Comparison of ENCODE assay signal across 21 cellular contexts in the genomic region with DNA sequence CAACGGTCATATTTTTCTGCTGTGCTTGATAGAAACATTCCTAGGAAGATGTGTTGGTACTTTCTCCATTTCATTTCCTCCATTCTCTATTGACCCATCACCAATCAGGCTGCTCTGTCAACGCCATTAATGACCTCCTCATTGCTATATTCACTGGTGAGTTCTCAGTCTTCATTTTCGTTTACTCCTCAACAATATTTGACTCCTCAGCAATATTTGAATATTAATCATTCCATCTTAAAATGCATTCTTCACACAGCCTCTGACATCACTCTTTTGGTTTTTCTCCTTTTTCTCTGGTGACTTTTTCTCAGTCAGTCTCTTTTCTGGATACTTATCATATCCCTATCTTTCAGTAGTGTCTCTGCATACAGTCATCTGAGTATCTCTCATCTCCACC.
DNase-seq lines count a peak whose midpoint lies in the region; ATAC-seq, FAIRE-seq and TF ChIP-seq lines count a peak whose summit lies in the region.
"Had no signal": no experiment of that assay in that cellular context is flagged by ENCODE, and none has a peak within 500 bp of the region (broad histone marks: within the 10 kb centered on the region; RNA-seq: fewer than 3 reads in every experiment).

No MANE protein-coding gene starts in this region.

- H3K4me1 ChIP-seq in A549: no peaks in the 10 kb centered on the region
- H3K4me1 ChIP-seq in K562 (replicated peaks in 1 of 2; ENCODE audit: control insufficient read depth in 2 of 2, insufficient read depth in 2 of 2, low read length in 2 of 2): no peaks in the 10 kb centered on the region
- H3K4me1 ChIP-seq: BE2C, BLaER1 had no signal

- no peaks in the 10 kb centered on the region for H3K4me1 Mint-ChIP-seq in activated CD8-positive, alpha-beta memory T cell treated with anti-CD3 and anti-CD28 coated beads, Interleukin-2, amount 10 ng/mL, durations not matched to agents 7 days and 5 days
- peaks cover 16% of the 10 kb centered on the region for H3K4me1 Mint-ChIP-seq in activated naive CD4-positive, alpha-beta T cell treated with anti-CD3 and anti-CD28 coated beads, Interleukin-2, amount 50 U/mL, for 24 hours
- no peaks in the 10 kb centered on the region for H3K4me1 Mint-ChIP-seq in activated naive CD4-positive, alpha-beta T cell treated with anti-CD3 and anti-CD28 coated beads, Interleukin-2, amount 10 ng/mL, durations not matched to agents 7 days and 5 days
- H3K4me1 Mint-ChIP-seq: CD14-positive monocyte had no signal

- no peak for DNase-seq in activated CD8-positive, alpha-beta memory T cell treated with anti-CD3 and anti-CD28 coated beads, Interleukin-2, amount 10 ng/mL, durations not matched to agents 7 days and 5 days
- no peak for DNase-seq in activated CD8-positive, alpha-beta memory T cell treated with anti-CD3 and anti-CD28 coated beads, Interleukin-2, amount 50 U/mL, for 4 hours
- DNase-seq in activated naive CD4-positive, alpha-beta T cell treated with anti-CD3 and anti-CD28 coated beads, Interleukin-2, amount 10 ng/mL, durations not matched to agents 7 days and 5 days: no peak
- DNase-seq in A549 (ENCODE audit: low read depth in 1 of 2, low spot score in 1 of 2): no peak
- DNase-seq in K562 (ENCODE audit: extremely low read depth in 1 of 4, low spot score in 3 of 4): no peak
- DNase-seq: ACHN; BE2C; C1 segment of cervical spinal cord; CD4-positive, alpha-beta memory T cell; CD4-positive, CD25-positive, alpha-beta regulatory T cell; CD8-positive, alpha-beta memory T cell; COR-L47; DMS79 treated with DMSO at 0.1 percent for 48 hours; GF-D8 had no signal

- peaks cover 3% of the 10 kb centered on the region for H3K9me3 Mint-ChIP-seq in activated CD8-positive, alpha-beta memory T cell treated with anti-CD3 and anti-CD28 coated beads, Interleukin-2, amount 10 ng/mL, durations not matched to agents 7 days and 5 days (ENCODE audit: low read depth)
- peaks cover 9% of the 10 kb centered on the region for H3K9me3 Mint-ChIP-seq in activated naive CD4-positive, alpha-beta T cell treated with anti-CD3 and anti-CD28 coated beads, Interleukin-2, amount 50 U/mL, for 24 hours
- no peaks in the 10 kb centered on the region for H3K9me3 Mint-ChIP-seq in activated naive CD4-positive, alpha-beta T cell treated with anti-CD3 and anti-CD28 coated beads, Interleukin-2, amount 10 ng/mL, durations not matched to agents 7 days and 5 days

- CTCF ChIA-PET in activated CD8-positive, alpha-beta memory T cell treated with anti-CD3 and anti-CD28 coated beads, Interleukin-2, amount 10 ng/mL, durations not matched to agents 7 days and 5 days (lab: Charles Lee): no interaction called here
- CTCF ChIA-PET in activated naive CD4-positive, alpha-beta T cell treated with anti-CD3 and anti-CD28 coated beads, Interleukin-2, amount 10 ng/mL, durations not matched to agents 7 days and 5 days (lab: Charles Lee): no interaction called here
- CTCF ChIA-PET in A549 (lab: Yijun Ruan, JAX) (interaction anchor here (1.0 kb wide), 1 partner anchor 17 kb away, joined by 3 read pairs; no protein-coding TSS in a partner anchor), K562 (lab: Yijun Ruan, JAX; ENCODE audit: low intra/inter-chr PET ratio) (no interaction called here)

- H3K27ac ChIP-seq in A549 (no peak overlapping the region), K562 (ENCODE audit: extremely low read depth, low read depth, low read length) (no peak overlapping the region)
- H3K27ac ChIP-seq: 22Rv1, BLaER1 had no signal

- H3K9ac ChIP-seq in K562 (ENCODE audit: insufficient read depth in 1 of 2, low read depth in 2 of 2, low read length in 2 of 2): no peak overlapping the region
- H3K9ac ChIP-seq: BLaER1 had no signal

- peaks cover 2% of the 10 kb centered on the region for H3K27me3 Mint-ChIP-seq in activated CD8-positive, alpha-beta memory T cell treated with anti-CD3 and anti-CD28 coated beads, Interleukin-2, amount 10 ng/mL, durations not matched to agents 7 days and 5 days
- no peaks in the 10 kb centered on the region for H3K27me3 Mint-ChIP-seq in activated naive CD4-positive, alpha-beta T cell treated with anti-CD3 and anti-CD28 coated beads, Interleukin-2, amount 50 U/mL, for 24 hours
- no peaks in the 10 kb centered on the region for H3K27me3 Mint-ChIP-seq in activated naive CD4-positive, alpha-beta T cell treated with anti-CD3 and anti-CD28 coated beads, Interleukin-2, amount 10 ng/mL, durations not matched to agents 7 days and 5 days
- H3K27me3 Mint-ChIP-seq: CD4-positive, CD25-positive, alpha-beta regulatory T cell had no signal

- TF ChIP-seq POLR2A in A549 (IDR thresholded peaks at IDR 0.05; ENCODE audit: low read length) (no peak), K562 (conservative IDR thresholded peaks at IDR 0.05) (no peak)

- H3K4me2 ChIP-seq in A549 (no peak overlapping the region), K562 (ENCODE audit: insufficient read depth, low read length) (no peak overlapping the region)
- H3K4me2 ChIP-seq: BLaER1 had no signal

- FAIRE-seq in A549 (lab: Jason Lieb, UNC) (no peak), K562 (lab: Jason Lieb, UNC) (no peak)
- FAIRE-seq: G401.6, GM12891 had no signal

- no peak for ATAC-seq in activated CD8-positive, alpha-beta memory T cell treated with anti-CD3 and anti-CD28 coated beads, Interleukin-2, amount 10 ng/mL, durations not matched to agents 7 days and 5 days
- no peak for ATAC-seq in A549
- no peak for ATAC-seq in K562
- no peak for ATAC-seq in GM18511 (IDR thresholded peaks at IDR 0.05; ENCODE audit: unreplicated experiment)

- in situ Hi-C loops in K562 (cut with MboI): no loop called here

- WGBS in A549 (ENCODE audit: missing lambda C conversion rate): under 1% methylated on average over 3 of the region's 3 CpGs
- 0% methylated on average over 3 of the region's 3 CpGs for WGBS in K562 (ENCODE audit: insufficient coverage, low coverage, missing lambda C conversion rate)

- no peak overlapping the region for H2AFZ ChIP-seq in K562 (ENCODE audit: low read depth, low read length)

- H3K4me3 Mint-ChIP-seq in activated CD8-positive, alpha-beta memory T cell treated with anti-CD3 and anti-CD28 coated beads, Interleukin-2, amount 10 ng/mL, durations not matched to agents 7 days and 5 days: no peak overlapping the region
- H3K4me3 Mint-ChIP-seq in activated naive CD4-positive, alpha-beta T cell treated with anti-CD3 and anti-CD28 coated beads, Interleukin-2, amount 50 U/mL, for 24 hours: no peak overlapping the region
- no peak overlapping the region for H3K4me3 Mint-ChIP-seq in activated naive CD4-positive, alpha-beta T cell treated with anti-CD3 and anti-CD28 coated beads, Interleukin-2, amount 10 ng/mL, durations not matched to agents 7 days and 5 days
- H3K4me3 Mint-ChIP-seq: CD14-positive monocyte; CD4-positive, alpha-beta memory T cell; CD4-positive, CD25-positive, alpha-beta regulatory T cell; CD8-positive, alpha-beta memory T cell had no signal

- POLR2A ChIA-PET in A549 (lab: Yijun Ruan, JAX) (no interaction called here), K562 (lab: Yijun Ruan, JAX) (no interaction called here)

- H3K36me3 Mint-ChIP-seq in activated CD8-positive, alpha-beta memory T cell treated with anti-CD3 and anti-CD28 coated beads, Interleukin-2, amount 10 ng/mL, durations not matched to agents 7 days and 5 days: no peaks in the 10 kb centered on the region
- no peaks in the 10 kb centered on the region for H3K36me3 Mint-ChIP-seq in activated naive CD4-positive, alpha-beta T cell treated with anti-CD3 and anti-CD28 coated beads, Interleukin-2, amount 50 U/mL, for 24 hours
- no peaks in the 10 kb centered on the region for H3K36me3 Mint-ChIP-seq in activated naive CD4-positive, alpha-beta T cell treated with anti-CD3 and anti-CD28 coated beads, Interleukin-2, amount 10 ng/mL, durations not matched to agents 7 days and 5 days
- H3K36me3 Mint-ChIP-seq: CD14-positive monocyte; CD4-positive, alpha-beta memory T cell; CD4-positive, CD25-positive, alpha-beta regulatory T cell had no signal

- TF ChIP-seq EP300 in A549 (IDR thresholded peaks at IDR 0.05): no peak
- TF ChIP-seq EP300 in K562 (IDR thresholded peaks at IDR 0.05; ENCODE audit: low read length): no peak

- intact Hi-C loops in K562 (cut with micrococcal nuclease): no loop called here

- H3K27ac Mint-ChIP-seq in activated CD8-positive, alpha-beta memory T cell treated with anti-CD3 and anti-CD28 coated beads, Interleukin-2, amount 10 ng/mL, durations not matched to agents 7 days and 5 days: peak overlapping the region; percentile 26
- H3K27ac Mint-ChIP-seq in activated naive CD4-positive, alpha-beta T cell treated with anti-CD3 and anti-CD28 coated beads, Interleukin-2, amount 50 U/mL, for 24 hours: peak overlapping the region; percentile 10
- no peak overlapping the region for H3K27ac Mint-ChIP-seq in activated naive CD4-positive, alpha-beta T cell treated with anti-CD3 and anti-CD28 coated beads, Interleukin-2, amount 10 ng/mL, durations not matched to agents 7 days and 5 days
- H3K27ac Mint-ChIP-seq: CD14-positive monocyte; CD4-positive, alpha-beta memory T cell; CD4-positive, CD25-positive, alpha-beta regulatory T cell had no signal

- no TSS peak for BruUV-seq in K562 (replicated peaks; lab: Mats Ljungman, UMichigan)

- no peaks in the 10 kb centered on the region for H3K27me3 ChIP-seq in K562 (ENCODE audit: control insufficient read depth in 2 of 2, insufficient read depth in 2 of 2, low read length in 2 of 2)
- H3K27me3 ChIP-seq: BE2C, BLaER1 had no signal

- H3K79me2 ChIP-seq in K562 (ENCODE audit: control insufficient read depth, insufficient read depth, low read length): no peaks in the 10 kb centered on the region

- H4K20me1 ChIP-seq in K562 (replicated peaks; ENCODE audit: control insufficient read depth, insufficient read depth, low read length): no peaks in the 10 kb centered on the region
- H4K20me1 ChIP-seq: BLaER1 had no signal

- no peaks in the 10 kb centered on the region for H3K36me3 ChIP-seq in K562 (ENCODE audit: control insufficient read depth, insufficient read depth, low read length)
- H3K36me3 ChIP-seq: BE2C, BLaER1 had no signal

- no peaks in the 10 kb centered on the region for H3K9me3 ChIP-seq in A549
- H3K9me3 ChIP-seq in K562 (replicated peaks; ENCODE audit: control insufficient read depth, insufficient read depth, low read depth, low read length): 0 out of 2 replicates have a peak, but pooled peaks cover 3% of the 10 kb centered on the region
- H3K9me3 ChIP-seq: BE2C, BLaER1 had no signal

- no peak for TF ChIP-seq CTCF in A549 (IDR thresholded peaks at IDR 0.05)
- no peak for TF ChIP-seq CTCF in K562 (IDR thresholded peaks at IDR 0.05 in 2 of 3, conservative IDR thresholded peaks at IDR 0.05 in 1 of 3; ENCODE audit: insufficient read depth in 2 of 3, low read depth in 1 of 3, low read length in 3 of 3)

- H3K9me1 ChIP-seq in K562 (ENCODE audit: control insufficient read depth, insufficient read depth, low read length): no peaks in the 10 kb centered on the region

- H3K4me3 ChIP-seq in A549 (no peak overlapping the region), K562 (no peak overlapping the region)
- H3K4me3 ChIP-seq: BLaER1 had no signal

- TF ChIP-seq RAD21 in A549 (conservative IDR thresholded peaks at IDR 0.05 in 1 of 2, IDR thresholded peaks at IDR 0.05 in 1 of 2) (no peak), K562 (CRISPR knock-in tag; conservative IDR thresholded peaks at IDR 0.05 in 1 of 2, IDR thresholded peaks at IDR 0.05 in 1 of 2) (no peak)

TF ChIP-seq in A549, 52 proteins besides CTCF, POLR2A, EP300 and RAD21 (continues in another document):
- no peak for TF ChIP-seq RFX5 (IDR thresholded peaks at IDR 0.05)

TF ChIP-seq in K562, 482 proteins besides CTCF, POLR2A, EP300 and RAD21 (continues in another document):
- TF ChIP-seq KDM1A (IDR thresholded peaks at IDR 0.05) (no peak), ZNF778 (CRISPR knock-in tag; IDR thresholded peaks at IDR 0.05) (no peak)
